ENCODE assay signal across 21 cellular contexts in the genomic region with DNA sequence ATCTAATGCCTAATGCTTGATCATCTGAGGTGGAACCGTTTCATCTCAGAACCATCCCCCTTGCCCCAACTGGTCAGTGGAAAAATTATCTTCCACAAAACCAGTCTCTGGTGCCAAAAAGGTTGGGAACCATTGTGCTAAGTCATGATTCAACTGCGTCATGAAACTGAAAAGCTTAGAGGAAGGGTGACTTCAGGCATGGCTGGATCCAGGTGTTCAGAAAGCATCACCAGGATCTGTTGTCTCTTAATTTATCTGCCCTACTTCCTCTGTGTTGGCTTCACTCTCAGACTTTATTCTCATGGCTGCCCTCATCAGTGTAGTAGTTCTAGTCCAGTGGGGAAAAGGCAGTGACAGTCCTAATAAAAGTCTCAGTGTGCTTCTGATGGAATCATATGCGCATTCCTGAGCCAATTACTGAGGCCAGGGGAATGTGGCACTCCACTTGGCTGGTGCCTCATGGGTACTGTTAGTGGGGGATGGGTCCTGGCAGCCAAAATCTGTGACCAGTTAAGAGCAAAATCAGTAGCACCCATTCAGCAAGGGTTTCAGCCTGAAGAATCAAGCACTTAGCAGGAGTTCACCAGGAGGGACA.
"Had no signal": no experiment of that assay in that cellular context is flagged by ENCODE, and none has a peak within 500 bp of the region (broad histone marks: within the 10 kb centered on the region; RNA-seq: fewer than 3 reads in every experiment).

No MANE protein-coding gene starts in this region.

- H3K27ac ChIP-seq: breast epithelium, epithelial cell of prostate, esophagus squamous epithelium, left ventricle myocardium inferior, right atrium auricular region, spleen, transverse colon had no signal

- H3K4me1 ChIP-seq: breast epithelium, esophagus squamous epithelium, left ventricle myocardium inferior, right atrium auricular region, spleen, transverse colon had no signal

- H3K36me3 ChIP-seq: breast epithelium, esophagus squamous epithelium, left ventricle myocardium inferior, right atrium auricular region, spleen, transverse colon had no signal

- H3K4me3 ChIP-seq: breast epithelium, esophagus squamous epithelium, left ventricle myocardium inferior, lung, mucosa of descending colon, right atrium auricular region, spleen, transverse colon had no signal

- DNase-seq: activated CD4-positive, alpha-beta T cell treated with anti-CD3 and anti-CD28 coated beads for 36 hours; activated CD4-positive, CD25-positive, alpha-beta regulatory T cell; activated naive CD4-positive, alpha-beta T cell; activated T-cell treated with anti-CD3 and anti-CD28 coated beads for 4 hours; activated T-cell treated with anti-CD3 and anti-CD28 coated beads, Interleukin-2, amount 50 U/mL, for 72 hours; central memory CD4-positive, alpha-beta T cell; effector CD4-positive, alpha-beta T cell; esophagus squamous epithelium; foreskin melanocyte; glutamatergic neuron; left ventricle myocardium inferior; mucosa of descending colon; spleen; stimulated activated naive CD4-positive, alpha-beta T cell treated with Interleukin-2 at 50 U/mL for 16 hours; transverse colon had no signal

- H3K27me3 ChIP-seq: breast epithelium, esophagus squamous epithelium, right atrium auricular region, spleen, transverse colon had no signal

- H3K9me3 ChIP-seq: breast epithelium, esophagus squamous epithelium, left ventricle myocardium inferior, mucosa of descending colon, right atrium auricular region, spleen, transverse colon had no signal

- ATAC-seq: activated CD4-positive, alpha-beta T cell treated with anti-CD3 and anti-CD28 coated beads for 36 hours; activated naive CD4-positive, alpha-beta T cell treated with anti-CD3 and anti-CD28 coated beads, Interleukin-2, amount 50 U/mL, for 72 hours; activated T-cell treated with anti-CD3 and anti-CD28 coated beads, Interleukin-2, amount 50 U/mL, for 72 hours; mucosa of descending colon; natural killer cell treated with Interleukin-12 subunit alpha and Interleukin-12 subunit beta and Interleukin-15 and Interleukin-18, amount 100 ng/mL, for 72 hours had no signal
